ENCODE assay signal across 12 cellular contexts in genomic region chr3:183541235-183541655, GRCh38. TPM values are rescaled to one million over a fixed set of nuclear protein-coding genes. Genes with fewer than 3 reads are reported as not detected.
DNase-seq lines count a peak whose midpoint lies in the region; ATAC-seq and TF ChIP-seq lines count a peak whose summit lies in the region.
"Had no signal": no experiment of that assay in that cellular context is flagged by ENCODE, and none has a peak within 500 bp of the region (broad histone marks: within the 10 kb centered on the region; RNA-seq: fewer than 3 reads in every experiment).

No MANE protein-coding gene starts in this region.

- peaks cover 8% of the 10 kb centered on the region for H3K4me1 ChIP-seq in thymus (ENCODE audit: control insufficient read depth, insufficient read depth, low read length)
- peaks cover 0 to 5% (median 2%) of the 10 kb centered on the region in 4 donors for H3K4me1 ChIP-seq in tibial nerve

- H3K4me3 ChIP-seq in thymus (ENCODE audit: low read length) (no peak overlapping the region), tibial nerve (no peak overlapping the region)
- H3K4me3 ChIP-seq: cardiac muscle cell, left lung had no signal

- H3K4me1 Mint-ChIP-seq in activated T-cell treated with anti-CD3 and anti-CD28 coated beads, Interleukin-2, amount 50 U/mL, for 4 hours (ENCODE audit: low read depth): peaks cover 89% of the 10 kb centered on the region
- H3K4me1 Mint-ChIP-seq in activated naive CD8-positive, alpha-beta T cell treated with anti-CD3 and anti-CD28 coated beads, Interleukin-2, amount 10 ng/mL, durations not matched to agents 7 days and 5 days: peaks cover 50% of the 10 kb centered on the region

- no peaks in the 10 kb centered on the region for H3K27me3 ChIP-seq in thymus (ENCODE audit: control insufficient read depth, insufficient read depth)
- no peaks in the 10 kb centered on the region for H3K27me3 ChIP-seq in tibial nerve
- H3K27me3 ChIP-seq: left lung had no signal

- no peak for TF ChIP-seq EP300 in tibial nerve (IDR thresholded peaks at IDR 0.05)

- 84% methylated on average over 6 of the region's 6 CpGs for WGBS in thymus
- 83 to 85% methylated on average over 6 of the region's 6 CpGs for WGBS in tibial nerve, 2 donors

- peaks cover 15% of the 10 kb centered on the region for H3K36me3 Mint-ChIP-seq in activated T-cell treated with anti-CD3 and anti-CD28 coated beads, Interleukin-2, amount 50 U/mL, for 4 hours (ENCODE audit: insufficient read depth)
- peaks cover 18% of the 10 kb centered on the region for H3K36me3 Mint-ChIP-seq in activated naive CD8-positive, alpha-beta T cell treated with anti-CD3 and anti-CD28 coated beads, Interleukin-2, amount 10 ng/mL, durations not matched to agents 7 days and 5 days

- DNase-seq in activated T-cell treated with anti-CD3 and anti-CD28 coated beads, Interleukin-2, amount 50 U/mL, for 4 hours: no peak
- no peak for DNase-seq in activated T-cell treated with anti-CD3 and anti-CD28 coated beads, Interleukin-2, amount 50 U/mL, for 48 hours
- DNase-seq in activated naive CD8-positive, alpha-beta T cell treated with anti-CD3 and anti-CD28 coated beads, Interleukin-2, amount 10 ng/mL, durations not matched to agents 7 days and 5 days: no peak
- no peak for DNase-seq in tibial nerve (ENCODE audit: low spot score in 2 of 2)
- DNase-seq in GF-D8 (lab: John Stamatoyannopoulos, UW): no peak
- DNase-seq: NCI-H345 had no signal

- peaks cover 9% of the 10 kb centered on the region for H3K36me3 ChIP-seq in thymus (ENCODE audit: control insufficient read depth, insufficient read depth)
- H3K36me3 ChIP-seq in tibial nerve: no peaks in the 10 kb centered on the region
- H3K36me3 ChIP-seq: cardiac muscle cell, left lung had no signal

- no peak for TF ChIP-seq POLR2A in tibial nerve (IDR thresholded peaks at IDR 0.05)

- H3K9me3 Mint-ChIP-seq in activated T-cell treated with anti-CD3 and anti-CD28 coated beads, Interleukin-2, amount 50 U/mL, for 4 hours: no peaks in the 10 kb centered on the region
- no peaks in the 10 kb centered on the region for H3K9me3 Mint-ChIP-seq in activated naive CD8-positive, alpha-beta T cell treated with anti-CD3 and anti-CD28 coated beads, Interleukin-2, amount 10 ng/mL, durations not matched to agents 7 days and 5 days

- TF ChIP-seq CTCF in tibial nerve (IDR thresholded peaks at IDR 0.05): no peak

- peak overlapping the region; percentile 5 for H3K4me3 Mint-ChIP-seq in activated T-cell treated with anti-CD3 and anti-CD28 coated beads, Interleukin-2, amount 50 U/mL, for 4 hours
- H3K4me3 Mint-ChIP-seq in activated naive CD8-positive, alpha-beta T cell treated with anti-CD3 and anti-CD28 coated beads, Interleukin-2, amount 10 ng/mL, durations not matched to agents 7 days and 5 days: peak overlapping the region; percentile 72

- peak overlapping the region; percentile 79 for H3K27ac Mint-ChIP-seq in activated naive CD8-positive, alpha-beta T cell treated with anti-CD3 and anti-CD28 coated beads, Interleukin-2, amount 10 ng/mL, durations not matched to agents 7 days and 5 days

- H3K27ac ChIP-seq in thymus (ENCODE audit: low read depth) (peak overlapping the region; percentile 25), tibial nerve (peak overlapping the region in 1 of 4 donors; percentile 53)
- H3K27ac ChIP-seq: cardiac muscle cell had no signal

- ATAC-seq in activated T-cell treated with anti-CD3 and anti-CD28 coated beads, Interleukin-2, amount 50 U/mL, for 4 hours: no peak
- ATAC-seq in HG03432 (IDR thresholded peaks at IDR 0.05; ENCODE audit: unreplicated experiment) (peak; percentile 9), GM19351 (IDR thresholded peaks at IDR 0.05; ENCODE audit: unreplicated experiment) (no peak)
- ATAC-seq in activated naive CD8-positive, alpha-beta T cell treated with anti-CD3 and anti-CD28 coated beads, Interleukin-2, amount 10 ng/mL, durations not matched to agents 7 days and 5 days (ENCODE audit: low read depth): peak; percentile 34

- H3K9me3 ChIP-seq in thymus (ENCODE audit: control insufficient read depth) (no peaks in the 10 kb centered on the region), tibial nerve (no peaks in the 10 kb centered on the region)
- H3K9me3 ChIP-seq: left lung had no signal

- no peaks in the 10 kb centered on the region for H3K27me3 Mint-ChIP-seq in activated T-cell treated with anti-CD3 and anti-CD28 coated beads, Interleukin-2, amount 50 U/mL, for 4 hours (ENCODE audit: low read depth)
- H3K27me3 Mint-ChIP-seq in activated naive CD8-positive, alpha-beta T cell treated with anti-CD3 and anti-CD28 coated beads, Interleukin-2, amount 10 ng/mL, durations not matched to agents 7 days and 5 days: no peaks in the 10 kb centered on the region

- POLR2A ChIA-PET in activated naive CD8-positive, alpha-beta T cell treated with anti-CD3 and anti-CD28 coated beads, Interleukin-2, amount 10 ng/mL, durations not matched to agents 7 days and 5 days (lab: Charles Lee): interaction anchor here (0.7 to 2.3 kb wide), 9 partner anchors 12 to 96 kb away, joined by 3 to 8 read pairs (median 4); no protein-coding TSS in a partner anchor

RNA-seq across cellular contexts. Expression of gene KLHL6, which starts 14.3 kb away (rescaled TPM):
- total RNA-seq in activated T-cell treated with anti-CD3 and anti-CD28 coated beads, Interleukin-2, amount 50 U/mL, for 4 hours: 10 to 100 TPM; 27.9 to 35.5 (median 29.9) TPM
- total RNA-seq in activated naive CD8-positive, alpha-beta T cell treated with anti-CD3 and anti-CD28 coated beads, Interleukin-2, amount 10 ng/mL, durations not matched to agents 7 days and 5 days: 10 to 100 TPM; 34.1 to 36.9 TPM
- polyA plus RNA-seq in thymus: 16.3 TPM
- 1 to 10 TPM; 2.1 to 4.5 (median 3.0) TPM for total RNA-seq in tibial nerve
- total RNA-seq: M059J had no signal
- polyA plus RNA-seq: cardiac muscle cell had no signal

Comparison
In these comparisons a context has a peak if more than half of its experiments do, and no peak if none do; other contexts are left out.
1. ATAC-seq: peak in HG03432 (single experiment) and activated naive CD8-positive, alpha-beta T cell treated with anti-CD3 and anti-CD28 coated beads, Interleukin-2, amount 10 ng/mL, durations not matched to agents 7 days and 5 days (single experiment); none in activated T-cell treated with anti-CD3 and anti-CD28 coated beads, Interleukin-2, amount 50 U/mL, for 4 hours (0 of 2) and GM19351 (single experiment).
2. RNA of gene KLHL6, which starts 14.3 kb away (total RNA-seq): 34.1 to 36.9 TPM in activated naive CD8-positive, alpha-beta T cell treated with anti-CD3 and anti-CD28 coated beads, Interleukin-2, amount 10 ng/mL, durations not matched to agents 7 days and 5 days and 27.9 to 35.5 TPM in activated T-cell treated with anti-CD3 and anti-CD28 coated beads, Interleukin-2, amount 50 U/mL, for 4 hours; 2.1 to 4.5 TPM in tibial nerve; every median in the first group is over 4 times any median in the second.